Comparison of ENCODE assay signal across 10 cellular contexts in the genomic region with DNA sequence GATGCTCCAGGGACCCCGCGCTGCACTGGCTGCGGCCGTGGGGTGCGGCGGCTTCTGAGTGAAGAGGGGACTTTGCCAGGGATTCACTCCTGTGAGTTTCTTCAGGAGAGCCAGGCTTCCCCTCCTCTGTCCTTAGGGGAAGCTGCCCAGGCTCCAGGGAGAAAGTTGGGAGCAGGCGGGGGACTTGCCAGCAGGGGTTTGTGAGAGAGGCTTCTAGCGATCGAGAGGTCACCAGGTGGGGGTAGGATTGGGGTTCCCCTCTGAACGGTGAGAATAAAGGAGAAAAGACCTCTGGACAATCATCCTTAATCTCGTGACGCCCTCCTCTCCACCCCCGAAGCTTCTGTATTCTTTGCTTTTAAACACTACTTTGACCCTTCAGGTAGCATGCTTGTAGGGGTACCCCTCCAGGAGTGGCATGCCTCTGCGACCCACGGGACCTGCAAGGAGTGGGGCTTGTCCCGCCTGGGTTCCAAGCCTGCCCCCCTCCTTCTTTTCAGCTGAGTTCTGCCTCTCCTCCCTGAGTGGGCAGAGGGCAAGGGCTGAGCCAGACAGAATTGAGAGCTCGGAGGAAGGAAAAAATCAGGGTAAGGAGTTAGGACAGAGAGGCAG. TPM values are rescaled to one million over a fixed set of nuclear protein-coding genes. Genes with fewer than 3 reads are reported as not detected.
DNase-seq lines count a peak whose midpoint lies in the region; ATAC-seq and TF ChIP-seq lines count a peak whose summit lies in the region.
"Had no signal": no experiment of that assay in that cellular context is flagged by ENCODE, and none has a peak within 500 bp of the region (broad histone marks: within the 10 kb centered on the region; RNA-seq: fewer than 3 reads in every experiment).

No MANE protein-coding gene starts in this region.

- intact Hi-C loops in heart right ventricle (cut with DNase I), result no loop called here
- intact Hi-C loops in Right ventricle myocardium superior (cut with DNase I), result no loop called here
- intact Hi-C loops in upper lobe of right lung (cut with DNase I), result no loop called here

- TF ChIP-seq CTCF in heart right ventricle (IDR thresholded peaks at IDR 0.05) (no peak), choroid plexus epithelial cell (conservative IDR thresholded peaks at IDR 0.05; ENCODE audit: low read depth, low read length) (no peak), upper lobe of right lung (IDR thresholded peaks at IDR 0.05) (no peak)

- peaks cover 0 to 16% (median 10%) of the 10 kb centered on the region in 9 donors for H3K4me1 ChIP-seq in heart right ventricle
- H3K4me1 ChIP-seq in mononuclear cell (ENCODE audit: insufficient read depth, low read length), result peaks cover 14% of the 10 kb centered on the region
- peaks cover 10% of the 10 kb centered on the region for H3K4me1 ChIP-seq in upper lobe of right lung

- DNase-seq in heart right ventricle, result no peak
- DNase-seq in Right ventricle myocardium superior, result no peak
- DNase-seq in choroid plexus epithelial cell (ENCODE audit: low read depth), result no peak
- no peak for DNase-seq in upper lobe of right lung
- no peak for DNase-seq in germinal center (ENCODE audit: low spot score)

- H3K27me3 ChIP-seq in heart right ventricle (peaks cover 3 to 97% (median 67%) of the 10 kb centered on the region in 7 donors), mononuclear cell (ENCODE audit: insufficient read depth, low read length) (peaks cover 64% of the 10 kb centered on the region), upper lobe of right lung (peaks cover 48% of the 10 kb centered on the region)

- 17 to 20% methylated on average over 17 of the region's 17 CpGs for WGBS in heart right ventricle, 2 donors

- peaks cover 0 to 15% (median 0%) of the 10 kb centered on the region in 11 donors for H3K9me3 ChIP-seq in heart right ventricle
- no peaks in the 10 kb centered on the region for H3K9me3 ChIP-seq in mononuclear cell (ENCODE audit: low read depth, low read length)
- H3K9me3 ChIP-seq in upper lobe of right lung, result no peaks in the 10 kb centered on the region
- H3K9me3 ChIP-seq: adrenal gland had no signal

- ATAC-seq in heart right ventricle, result peak in 1 of 8 donors; percentile 39
- ATAC-seq in Right ventricle myocardium superior (ENCODE audit: poor library complexity), result no peak
- no peak for ATAC-seq in upper lobe of right lung
- no peak for ATAC-seq in GM18858 (IDR thresholded peaks at IDR 0.05; ENCODE audit: unreplicated experiment)
- ATAC-seq in GM18498 (IDR thresholded peaks at IDR 0.05; ENCODE audit: unreplicated experiment), result no peak

- H3K27ac ChIP-seq in heart right ventricle (no peak overlapping the region), upper lobe of right lung (no peak overlapping the region)
- H3K27ac ChIP-seq: PC-9 had no signal

- H3K36me3 ChIP-seq in heart right ventricle, result no peaks in the 10 kb centered on the region
- no peaks in the 10 kb centered on the region for H3K36me3 ChIP-seq in upper lobe of right lung
- H3K36me3 ChIP-seq: adrenal gland had no signal

- H3K4me3 ChIP-seq in heart right ventricle, result peak overlapping the region; percentile 24 to 60 (median 53)
- peak overlapping the region; percentile 39 for H3K4me3 ChIP-seq in choroid plexus epithelial cell (ENCODE audit: low read depth, low read length)
- H3K4me3 ChIP-seq in mononuclear cell (ENCODE audit: low read length), result peak overlapping the region; percentile 4
- H3K4me3 ChIP-seq in upper lobe of right lung, result peak overlapping the region; percentile 53
- H3K4me3 ChIP-seq: PC-9 had no signal

RNA-seq across cellular contexts. Expression of gene PROKR1, which starts 0.6 kb away (rescaled TPM):
- not detected for total RNA-seq in heart right ventricle
- under 1 TPM in 1 of 2 donors, not detected in 1; 0.06 TPM for polyA plus RNA-seq in heart right ventricle
- total RNA-seq in Right ventricle myocardium superior, result not detected
- under 0.01 TPM for total RNA-seq in mononuclear cell
- total RNA-seq in upper lobe of right lung, result not detected
- total RNA-seq: PC-9 had no signal
